Comparison of ENCODE assay signal across 7 cellular contexts in genomic region chr16:2938206-2938605, GRCh38. TPM values are rescaled to one million over a fixed set of nuclear protein-coding genes. Genes with fewer than 3 reads are reported as not detected.
"Had no signal": no experiment of that assay in that cellular context is flagged by ENCODE, and none has a peak within 500 bp of the region (broad histone marks: within the 10 kb centered on the region; RNA-seq: fewer than 3 reads in every experiment).

No MANE protein-coding gene starts in this region.

- H3K4me3 ChIP-seq: GM23338, HAP-1 had no signal

- H3K4me1 ChIP-seq: HAP-1 had no signal

- H3K27me3 Mint-ChIP-seq: IgD-negative memory B cell had no signal

- H3K9me3 Mint-ChIP-seq: GM23338, HFFc6, IgD-negative memory B cell had no signal

- H3K4me2 ChIP-seq: GM23338 had no signal

- DNase-seq: HFFc6, KBM-7 had no signal

- H3K9me3 ChIP-seq: HAP-1 had no signal

- ATAC-seq: GM23338, HCT116 had no signal

- H3K27ac Mint-ChIP-seq: GM23338, HFFc6, IgD-negative memory B cell had no signal

- H3K27ac ChIP-seq: HL-60 had no signal

- H3K4me3 Mint-ChIP-seq: GM23338, HFFc6, IgD-negative memory B cell had no signal

- H2AFZ ChIP-seq: GM23338 had no signal

RNA-seq across cellular contexts. Expression of gene KREMEN2, which starts 25.9 kb away (rescaled TPM):
- total RNA-seq: HFFc6 had no signal
